8 cellular contexts compared by ENCODE assay signal in the genomic region with DNA sequence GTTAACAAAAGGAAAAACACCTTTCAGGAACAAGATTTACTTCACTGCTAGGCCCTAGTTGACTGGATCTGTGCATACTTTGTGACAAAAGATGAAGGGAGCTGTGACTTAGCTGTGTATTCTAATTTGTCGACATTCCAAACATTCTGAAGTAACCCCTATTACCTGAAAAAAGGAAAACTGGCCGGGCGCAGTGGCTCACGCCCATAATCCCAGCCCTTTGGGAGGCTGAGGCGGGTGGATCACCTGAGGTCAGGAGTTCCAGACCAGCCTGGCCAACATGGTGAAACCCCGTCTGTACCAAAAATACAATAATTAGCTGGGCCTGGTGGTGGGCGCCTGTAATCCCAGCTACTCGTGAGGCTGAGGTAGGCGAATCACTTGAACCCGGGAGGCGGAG. TPM values are rescaled to one million over a fixed set of nuclear protein-coding genes. Genes with fewer than 3 reads are reported as not detected.
A peak's percentile ranks its signal among the peaks of the same experiment; 100 is the strongest.
DNase-seq lines count a peak whose midpoint lies in the region; ATAC-seq, FAIRE-seq and TF ChIP-seq lines count a peak whose summit lies in the region.
"Not testable (repeated sequence)": the region's sequence is repeated elsewhere in the genome, so short reads cannot be mapped to it uniquely, and the experiment has no call there.

No MANE protein-coding gene starts in this region.

- H2BK120ac ChIP-seq in IMR-90 (ENCODE audit: low read depth, low read length): 0 out of 2 replicates have a peak overlapping the region, but pooled peaks have one; percentile 30

- not testable (repeated sequence) for TF ChIP-seq CTCF in CD8-positive, alpha-beta T cell (IDR thresholded peaks at IDR 0.05); IMR-90 (conservative IDR thresholded peaks at IDR 0.05; ENCODE audit: low read depth, low read length); WI38 (IDR thresholded peaks at IDR 0.05; ENCODE audit: low read depth, low read length); astrocyte (IDR thresholded peaks at IDR 0.05; ENCODE audit: insufficient read depth, low read depth, low read length); epithelial cell of proximal tubule (conservative IDR thresholded peaks at IDR 0.05; ENCODE audit: low read depth, low read length); HepG2 (CRISPR knock-in tag; IDR thresholded peaks at IDR 0.05); osteocyte (IDR thresholded peaks at IDR 0.05); transverse colon (IDR thresholded peaks at IDR 0.05)

- H3K18ac ChIP-seq in IMR-90 (ENCODE audit: low read depth, low read length): peak overlapping the region; percentile 24; the same call in 1 of the 2 replicates

- H2AFZ ChIP-seq in IMR-90 (replicated peaks; ENCODE audit: low read length, poor library complexity); astrocyte (ENCODE audit: low read depth, low read length); HepG2 (ENCODE audit: low read length): not testable (repeated sequence)

- H3K36me3 ChIP-seq in CD8-positive, alpha-beta T cell (ENCODE audit: insufficient read depth, low read length); IMR-90 (ENCODE audit: control insufficient read depth, insufficient read depth, low read length); astrocyte (ENCODE audit: insufficient read depth, low read length); HepG2 (replicated peaks in 1 of 2; ENCODE audit: control insufficient read depth in 1 of 2, insufficient read depth in 2 of 2, low read length in 2 of 2); transverse colon: not testable (repeated sequence)

- H3K4me1 ChIP-seq in CD8-positive, alpha-beta T cell (ENCODE audit: insufficient read depth, low read length): peaks cover 29% of the 10 kb centered on the region
- H3K4me1 ChIP-seq in IMR-90 (ENCODE audit: control insufficient read depth, insufficient read depth, low read length); astrocyte (ENCODE audit: insufficient read depth, low read length): not testable (repeated sequence)
- H3K4me1 ChIP-seq in HepG2 (ENCODE audit: insufficient read depth, low read length) (peaks cover 58% of the 10 kb centered on the region), transverse colon (peaks cover 9 to 57% (median 47%) of the 10 kb centered on the region in 4 donors)

- peak overlapping the region; percentile 76 for H3K4me2 ChIP-seq in IMR-90 (ENCODE audit: low read depth, low read length)
- peak overlapping the region; percentile 86 for H3K4me2 ChIP-seq in astrocyte (ENCODE audit: low read length)
- peak overlapping the region; percentile 97 for H3K4me2 ChIP-seq in HepG2 (ENCODE audit: low read depth, low read length)

- H3K9me3 ChIP-seq in CD8-positive, alpha-beta T cell (ENCODE audit: low read length); IMR-90 (ENCODE audit: control insufficient read depth, insufficient read depth, low read length); astrocyte (ENCODE audit: insufficient read depth, low read depth, low read length); HepG2 (ENCODE audit: low read length); transverse colon: not testable (repeated sequence)

- not testable (repeated sequence) for DNase-seq in CD8-positive, alpha-beta T cell; IMR-90; astrocyte (ENCODE audit: low read depth); epithelial cell of proximal tubule (ENCODE audit: low read depth); HepG2 (ENCODE audit: low spot score); osteocyte (ENCODE audit: extremely low spot score, unreplicated experiment); transverse colon

- TF ChIP-seq POLR2A in IMR-90 (IDR thresholded peaks at IDR 0.05; ENCODE audit: low read depth, low read length); HepG2 (IDR thresholded peaks at IDR 0.05; ENCODE audit: insufficient read depth in 1 of 2, low read depth in 2 of 2, low read length in 2 of 2); transverse colon (IDR thresholded peaks at IDR 0.05): not testable (repeated sequence)

- not testable (repeated sequence) for H3K56ac ChIP-seq in IMR-90 (ENCODE audit: extremely low read depth, insufficient read depth, low read length)

- H3K4me3 ChIP-seq in CD8-positive, alpha-beta T cell (ENCODE audit: low read depth, low read length): peak overlapping the region; percentile 87
- H3K4me3 ChIP-seq in IMR-90 (ENCODE audit: insufficient read depth, low read depth, low read length): peak overlapping the region; percentile 91
- H3K4me3 ChIP-seq in WI38 (ENCODE audit: low read depth, low read length): peak overlapping the region; percentile 90
- H3K4me3 ChIP-seq in astrocyte (ENCODE audit: insufficient read depth, low read depth, low read length): peak overlapping the region; percentile 84
- peak overlapping the region; percentile 85 for H3K4me3 ChIP-seq in epithelial cell of proximal tubule (ENCODE audit: low read depth, low read length)
- peak overlapping the region; percentile 89 to 96 (median 93) for H3K4me3 ChIP-seq in HepG2 (replicated peaks in 1 of 3; ENCODE audit: insufficient read depth in 1 of 3, low read depth in 2 of 3, low read length in 3 of 3)
- peak overlapping the region in 3 of 4 donors; percentile 61 to 99 (median 86) for H3K4me3 ChIP-seq in transverse colon

- peaks cover 68% of the 10 kb centered on the region for H3K79me2 ChIP-seq in astrocyte (ENCODE audit: insufficient read depth, low read length)
- H3K79me2 ChIP-seq in HepG2 (ENCODE audit: insufficient read depth, low read length): peaks cover 63% of the 10 kb centered on the region

- in situ Hi-C loops in IMR-90 (cut with MboI; ENCODE audit: low sequenced_read_pairs): loop anchor here (5.0 kb wide), 2 partner anchors 118 to 253 kb away; no protein-coding TSS in a partner anchor
- in situ Hi-C loops in HepG2 (cut with HindIII; ENCODE audit: extremely low pct_ligation_motif_present, low pct_unique_long_range_greater_than_20kb): loop anchor here (5.0 kb wide), 2 partner anchors 118 to 253 kb away; no protein-coding TSS in a partner anchor
- in situ Hi-C loops in transverse colon (cut with MboI; ENCODE audit: low pct_ligation_motif_present in 1 of 4, low pct_unique_long_range_greater_than_20kb in 1 of 4, low sequenced_read_pairs in 3 of 4): loop anchor here (5.0 to 25.0 kb wide), 5 partner anchors 110 to 253 kb away; no protein-coding TSS in a partner anchor

- not testable (repeated sequence) for H3K9me3 Mint-ChIP-seq in CD8-positive, alpha-beta T cell; astrocyte (ENCODE audit: unreplicated experiment); osteocyte (ENCODE audit: unreplicated experiment)

- dilution Hi-C loops in IMR-90 (cut with HindIII; ENCODE audit: low sequenced_read_pairs, unreplicated experiment): not testable (repeated sequence)

- POLR2A ChIA-PET in CD8-positive, alpha-beta T cell (lab: Charles Lee): interaction anchor here (0.7 to 9.1 kb wide), 12 partner anchors 18 to 145 kb away, joined by 3 to 151 read pairs (median 3); no protein-coding TSS in a partner anchor
- POLR2A ChIA-PET in IMR-90 (lab: Charles Lee; ENCODE audit: unreplicated experiment): not testable (repeated sequence)
- POLR2A ChIA-PET in HepG2 (lab: Yijun Ruan, JAX): interaction anchor here (0.6 to 1.7 kb wide), 5 partner anchors 55 to 145 kb away, joined by 3 to 5 read pairs (median 3); partner anchors contain the start of gene COA1

- not testable (repeated sequence) for ATAC-seq in CD8-positive, alpha-beta T cell; IMR-90 (ENCODE audit: low read depth); HepG2

- H3K4me1 Mint-ChIP-seq in CD8-positive, alpha-beta T cell (ENCODE audit: low read depth): peaks cover 32% of the 10 kb centered on the region
- H3K4me1 Mint-ChIP-seq in astrocyte (ENCODE audit: low read depth, unreplicated experiment) (peaks cover 16% of the 10 kb centered on the region), osteocyte (ENCODE audit: unreplicated experiment) (peaks cover 38% of the 10 kb centered on the region)

- CTCF ChIA-PET in CD8-positive, alpha-beta T cell (lab: Charles Lee): interaction anchor here (0.8 to 11.1 kb wide), 9 partner anchors 19 to 254 kb away, joined by 3 to 433 read pairs (median 4); no protein-coding TSS in a partner anchor
- CTCF ChIA-PET in IMR-90 (lab: Yijun Ruan, JAX): interaction anchor here (1.3 to 1.5 kb wide), 2 partner anchors 113 to 116 kb away, joined by 5 to 13 read pairs; no protein-coding TSS in a partner anchor
- CTCF ChIA-PET in HepG2 (lab: Yijun Ruan, JAX; ENCODE audit: low intra/inter-chr PET ratio, low total read pairs): interaction anchor here (3.6 kb wide), 1 partner anchor 254 kb away, joined by 46 read pairs; no protein-coding TSS in a partner anchor

- H3K79me1 ChIP-seq in IMR-90 (ENCODE audit: low read depth in 1 of 2, low read length in 2 of 2): peaks cover 0 to 26% of the 10 kb centered on the region in 2 experiments; a peak in 2 of 4 replicates

- not testable (repeated sequence) for H3K9me1 ChIP-seq in IMR-90 (ENCODE audit: insufficient read depth, low read length)

- peak overlapping the region; percentile 81 for H3K27ac ChIP-seq in CD8-positive, alpha-beta T cell (ENCODE audit: low read depth, low read length)
- H3K27ac ChIP-seq in IMR-90 (ENCODE audit: insufficient read depth, low read length): peak overlapping the region; percentile 10; the same call in 1 of the 2 replicates
- peak overlapping the region; percentile 82 for H3K27ac ChIP-seq in astrocyte (ENCODE audit: low read depth, low read length)
- peak overlapping the region; percentile 75 for H3K27ac ChIP-seq in HepG2 (ENCODE audit: extremely low read length, insufficient read depth, low read length)
- peak overlapping the region; percentile 91 to 99 (median 94) for H3K27ac ChIP-seq in transverse colon

- peak overlapping the region; percentile 80 for H3K14ac ChIP-seq in IMR-90 (replicated peaks; ENCODE audit: low read depth, low read length)

- H3K27ac Mint-ChIP-seq in CD8-positive, alpha-beta T cell: peak overlapping the region; percentile 99
- H3K27ac Mint-ChIP-seq in astrocyte (ENCODE audit: unreplicated experiment): peak overlapping the region; percentile 70
- peak overlapping the region; percentile 94 for H3K27ac Mint-ChIP-seq in osteocyte (ENCODE audit: unreplicated experiment)

- not testable (repeated sequence) for H3K27me3 ChIP-seq in CD8-positive, alpha-beta T cell (ENCODE audit: insufficient read depth, low read length); IMR-90 (ENCODE audit: control insufficient read depth, insufficient read depth, low read length); astrocyte (ENCODE audit: insufficient read depth, low read length); HepG2 (ENCODE audit: control insufficient read depth in 1 of 2, insufficient read depth in 2 of 2, low read length in 2 of 2); transverse colon

- H4K20me1 ChIP-seq in IMR-90 (ENCODE audit: insufficient read depth, low read length) (peaks cover 61% of the 10 kb centered on the region), astrocyte (ENCODE audit: insufficient read depth, low read length) (peaks cover 56% of the 10 kb centered on the region), HepG2 (ENCODE audit: insufficient read depth, low read length) (peaks cover 27% of the 10 kb centered on the region)

- not testable (repeated sequence) for H3K27me3 Mint-ChIP-seq in CD8-positive, alpha-beta T cell (ENCODE audit: low read depth); astrocyte (ENCODE audit: low read depth, unreplicated experiment)
- peaks cover 22% of the 10 kb centered on the region for H3K27me3 Mint-ChIP-seq in osteocyte (ENCODE audit: unreplicated experiment)

- TF ChIP-seq EP300 in HepG2 (IDR thresholded peaks at IDR 0.05; ENCODE audit: low read depth in 2 of 2, low read length in 2 of 2); HepG2 (CRISPR knock-in tag; IDR thresholded peaks at IDR 0.05; ENCODE audit: borderline replicate concordance); transverse colon (IDR thresholded peaks at IDR 0.05; ENCODE audit: low read depth): not testable (repeated sequence)

- TF ChIP-seq RAD21 in IMR-90 (IDR thresholded peaks at IDR 0.05; ENCODE audit: low read length); HepG2 (CRISPR knock-in tag; IDR thresholded peaks at IDR 0.05): not testable (repeated sequence)

- peak overlapping the region; percentile 80 for H3K23ac ChIP-seq in IMR-90 (ENCODE audit: low read depth, low read length)

- H3K4ac ChIP-seq in IMR-90 (ENCODE audit: low read depth, low read length): peak overlapping the region; percentile 20; the same call in 1 of the 2 replicates

- intact Hi-C loops in CD8-positive, alpha-beta T cell (cut with DNase I, micrococcal nuclease): loop anchor here (1.0 to 5.0 kb wide), 3 partner anchors 10 to 642 kb away; no protein-coding TSS in a partner anchor
- intact Hi-C loops in IMR-90 (cut with micrococcal nuclease): loop anchor here (1.0 to 10.0 kb wide), 2 partner anchors 64 to 650 kb away; partner anchors contain the start of genes MRPL32 and PSMA2
- intact Hi-C loops in HepG2 (cut with micrococcal nuclease; ENCODE audit: unreplicated experiment): loop anchor here (5.0 kb wide), 4 partner anchors 38 to 127 kb away; no protein-coding TSS in a partner anchor
- intact Hi-C loops in transverse colon (cut with DNase I; ENCODE audit: low total_unique reads): loop anchor here (5.0 kb wide), 2 partner anchors 138 to 823 kb away; no protein-coding TSS in a partner anchor

- H2AK9ac ChIP-seq in IMR-90 (replicated peaks; ENCODE audit: low read depth, low read length, poor library complexity): not testable (repeated sequence)

- H3K9ac ChIP-seq in IMR-90 (ENCODE audit: low read depth, low read length): peak overlapping the region; percentile 54
- H3K9ac ChIP-seq in astrocyte (ENCODE audit: low read length): peak overlapping the region; percentile 93
- H3K9ac ChIP-seq in HepG2 (ENCODE audit: insufficient read depth, low read depth, low read length): peak overlapping the region; percentile 84

- not testable (repeated sequence) for FAIRE-seq in astrocyte (lab: Jason Lieb, UNC); HepG2 (lab: Jason Lieb, UNC)

- H4K8ac ChIP-seq in IMR-90 (ENCODE audit: low read depth in 2 of 2, low read length in 2 of 2): not testable (repeated sequence)

- H2BK20ac ChIP-seq in IMR-90 (ENCODE audit: low read depth, low read length): not testable (repeated sequence)

- H4K91ac ChIP-seq in IMR-90 (ENCODE audit: insufficient read depth, low read depth, low read length): not testable (repeated sequence)

- peaks cover 44% of the 10 kb centered on the region for H3K36me3 Mint-ChIP-seq in CD8-positive, alpha-beta T cell
- H3K36me3 Mint-ChIP-seq in astrocyte (ENCODE audit: low read depth, unreplicated experiment); osteocyte (ENCODE audit: unreplicated experiment): not testable (repeated sequence)

- WGBS in IMR-90 (ENCODE audit: extremely low coverage in 2 of 2, insufficient read length in 1 of 2), 2 experiments: 97% methylated on average over 6 of the region's 11 CpGs; no CpG with 5 or more reads in 1 of the 2 experiments
- WGBS in HepG2 (ENCODE audit: low lambda C conversion rate): 8% methylated on average over 9 of the region's 11 CpGs
- 64 to 93% methylated on average over 10 to 11 of the region's 11 CpGs for WGBS in transverse colon (ENCODE audit: low coverage in 1 of 2), 2 donors

- H2BK15ac ChIP-seq in IMR-90 (ENCODE audit: low read depth, low read length): not testable (repeated sequence)

- not testable (repeated sequence) for H4K5ac ChIP-seq in IMR-90 (ENCODE audit: low read depth, low read length)

- peak overlapping the region; percentile 99 for H3K4me3 Mint-ChIP-seq in CD8-positive, alpha-beta T cell
- H3K4me3 Mint-ChIP-seq in astrocyte (ENCODE audit: unreplicated experiment): peak overlapping the region; percentile 94
- H3K4me3 Mint-ChIP-seq in osteocyte (ENCODE audit: unreplicated experiment): peak overlapping the region; percentile 87

- H2BK5ac ChIP-seq in IMR-90 (ENCODE audit: low read depth, low read length, poor library complexity, severe bottlenecking): peak overlapping the region; percentile 65

- not testable (repeated sequence) for BruUV-seq in IMR-90 (replicated peaks; lab: Mats Ljungman, UMichigan); HepG2 (replicated peaks; lab: Mats Ljungman, UMichigan)

- H2AK5ac ChIP-seq in IMR-90 (ENCODE audit: low read depth, low read length): not testable (repeated sequence)

RNA-seq across cellular contexts. Expression of gene STK17A, which starts 1.8 kb away (rescaled TPM):
- total RNA-seq in CD8-positive, alpha-beta T cell: 100 to 1,000 TPM; 301 to 311 TPM
- total RNA-seq in IMR-90 (2012; rRNA removed): 50.5 and 81.9 TPM in 2 replicates
- 30.6 and 40.5 TPM in 2 replicates for polyA plus RNA-seq in IMR-90 (2012; rRNA removed)
- 8.4 and 11.5 TPM in 2 replicates for polyA plus RNA-seq in IMR-90 (2012; cell fraction: cytosol; rRNA removed)
- 9.1 and 33.6 TPM in 2 replicates for polyA plus RNA-seq in IMR-90 (2012; cell fraction: nucleus; rRNA removed; ENCODE audit: low replicate concordance)
- 38.4 and 39.1 TPM in 2 replicates for total RNA-seq in astrocyte
- 30.7 and 44.6 TPM in 2 replicates for total RNA-seq in epithelial cell of proximal tubule
- 24.3 and 30.2 TPM in 2 replicates for total RNA-seq in HepG2 (2016; rRNA removed; fragmentation: Illumina TruSeq; extraction: Trizol)
- 5.3 and 5.9 TPM in 2 replicates for total RNA-seq in HepG2 (2016; cell fraction: cytosol; rRNA removed; fragmentation: Illumina TruSeq; extraction: Trizol; ENCODE audit: low read depth)
- total RNA-seq in HepG2 (2016; cell fraction: insoluble cytoplasmic fraction; rRNA removed; fragmentation: Illumina TruSeq; extraction: Trizol): 24.1 and 28.2 TPM in 2 replicates
- 10.8 and 11.7 TPM in 2 replicates for total RNA-seq in HepG2 (2016; cell fraction: membrane; rRNA removed; fragmentation: Illumina TruSeq; extraction: Trizol)
- 13.0 and 16.0 TPM in 2 replicates for total RNA-seq in HepG2 (2016; cell fraction: nucleus; rRNA removed; fragmentation: Illumina TruSeq; extraction: Trizol)
- 16.3 and 18.6 TPM in 2 replicates for polyA plus RNA-seq in HepG2 (2011; rRNA removed)
- polyA plus RNA-seq in HepG2 (2011; cell fraction: cytosol; rRNA removed): 8.2 and 13.1 TPM in 2 replicates
- polyA plus RNA-seq in HepG2 (2011; cell fraction: nucleus; rRNA removed): 9.5 and 12.7 TPM in 2 replicates
- 44.1 and 47.2 TPM in 2 replicates for polyA plus RNA-seq in HepG2 (2012)
- polyA plus RNA-seq in HepG2 (2016; cell fraction: cytosol; fragmentation: Illumina TruSeq; extraction: Trizol; ENCODE audit: low read depth): 3.7 and 4.1 TPM in 2 replicates
- polyA plus RNA-seq in HepG2 (2016; cell fraction: insoluble cytoplasmic fraction; fragmentation: Illumina TruSeq; extraction: Trizol; ENCODE audit: low read depth): 20.8 and 22.2 TPM in 2 replicates
- polyA plus RNA-seq in HepG2 (2016; cell fraction: membrane; fragmentation: Illumina TruSeq; extraction: Trizol; ENCODE audit: low read depth): 5.4 and 6.7 TPM in 2 replicates
- polyA plus RNA-seq in HepG2 (2016; cell fraction: nucleus; fragmentation: Illumina TruSeq; extraction: Trizol; ENCODE audit: insufficient read depth, low read depth): 17.1 and 19.2 TPM in 2 replicates
- polyA minus RNA-seq in HepG2 (2011; rRNA and poly(A)+ RNA removed; ENCODE audit: low replicate concordance): 6.8 and 7.3 TPM in 2 replicates
- 15.5 and 20.7 TPM in 2 replicates for polyA minus RNA-seq in HepG2 (2011; cell fraction: cytosol; rRNA and poly(A)+ RNA removed)
- 32.6 and 33.4 TPM in 2 replicates for polyA minus RNA-seq in HepG2 (2011; cell fraction: nucleus; rRNA and poly(A)+ RNA removed)
- 12.6 and 13.0 TPM in 2 replicates for total RNA-seq in osteocyte
- 10 to 100 TPM in 3 of 4 donors, 1 to 10 TPM in 1; 6.0 to 35.7 (median 26.4) TPM for total RNA-seq in transverse colon

Comparison
In these comparisons a context has a peak if more than half of its experiments do, and no peak if none do; other contexts are left out.
1. H3K27ac ChIP-seq: peak in every context shown above with its lines; median percentile 94 in transverse colon; 82 in astrocyte; 81 in CD8-positive, alpha-beta T cell; 75 in HepG2; 10 in IMR-90.